ENCODE assay signal across 17 cellular contexts in the genomic region with DNA sequence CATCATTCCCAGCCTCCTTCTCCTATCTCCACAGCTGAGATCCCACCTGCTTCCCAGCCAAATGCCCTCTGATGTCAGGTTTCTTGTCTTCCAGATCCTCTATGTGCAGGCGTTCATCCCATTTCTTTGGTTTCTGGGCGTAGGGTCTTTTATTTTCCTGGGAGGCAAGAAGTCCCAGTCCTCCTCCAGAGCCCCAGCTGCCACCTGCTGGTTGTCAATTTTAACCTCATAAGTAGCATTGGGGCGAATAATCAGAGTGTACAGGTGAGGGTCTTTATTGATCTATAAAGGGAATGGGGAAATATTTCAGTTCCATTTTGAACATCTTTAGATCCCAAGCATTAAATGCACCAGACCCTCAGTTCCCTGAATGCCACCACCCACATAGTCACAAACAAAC. TPM values are rescaled to one million over a fixed set of nuclear protein-coding genes. Genes with fewer than 3 reads are reported as not detected.
DNase-seq lines count a peak whose midpoint lies in the region; ATAC-seq and TF ChIP-seq lines count a peak whose summit lies in the region.
"Had no signal": no experiment of that assay in that cellular context is flagged by ENCODE, and none has a peak within 500 bp of the region (broad histone marks: within the 10 kb centered on the region; RNA-seq: fewer than 3 reads in every experiment).

No MANE protein-coding gene starts in this region.

- no peak overlapping the region for H3K4me2 ChIP-seq in PC-3 (ENCODE audit: low read length)
- H3K4me2 ChIP-seq: A549 had no signal

- H3K9me3 ChIP-seq in PC-3 (ENCODE audit: low read length), result no peaks in the 10 kb centered on the region
- H3K9me3 ChIP-seq: A549 had no signal

- POLR2A ChIA-PET in PC-3 (lab: Charles Lee; ENCODE audit: unreplicated experiment), result no interaction called here

- peaks cover 4% of the 10 kb centered on the region for H3F3A ChIP-seq in PC-3 (ENCODE audit: low read length, unreplicated experiment)

- no peak overlapping the region for H2AFZ ChIP-seq in PC-3 (ENCODE audit: low read length)

- no peak for ATAC-seq in PC-3
- ATAC-seq: A549 had no signal

- H3K9me2 ChIP-seq in PC-3 (replicated peaks; ENCODE audit: low read length), result no peaks in the 10 kb centered on the region

- TF ChIP-seq CTCF in C4-2B (conservative IDR thresholded peaks at IDR 0.05) (peak; percentile 25), GM13977 (IDR thresholded peaks at IDR 0.05; ENCODE audit: extremely low read depth, insufficient read depth, missing control alignments) (peak; percentile 9), PC-3 (conservative IDR thresholded peaks at IDR 0.05; ENCODE audit: low read depth, low read length) (peak; percentile 53), epithelial cell of proximal tubule (conservative IDR thresholded peaks at IDR 0.05; ENCODE audit: low read depth, low read length) (peak; percentile 32)

- CTCF ChIA-PET in PC-3 (lab: Charles Lee), result interaction anchor here (0.6 kb wide), 1 partner anchor 60 kb away, joined by 3 read pairs; no protein-coding TSS in a partner anchor

- H3K79me2 ChIP-seq in PC-3 (ENCODE audit: low read length), result no peaks in the 10 kb centered on the region

- H3K9ac ChIP-seq in PC-3 (ENCODE audit: low read length), result no peak overlapping the region

- in situ Hi-C loops in GM13977 (cut with MboI; ENCODE audit: low pct_unique_long_range_greater_than_20kb, low sequenced_read_pairs, unreplicated experiment), result no loop called here

- H3K4me3 ChIP-seq in PC-3 (ENCODE audit: low read length) (no peak overlapping the region), epithelial cell of proximal tubule (ENCODE audit: low read depth, low read length) (no peak overlapping the region)
- H3K4me3 ChIP-seq: A549 had no signal

- H3K27ac ChIP-seq in C4-2B (peak overlapping the region; percentile 91), PC-3 (ENCODE audit: low read length) (peak overlapping the region; percentile 97; the same call in 1 of the 2 replicates)

- BruUV-seq in PC-3 (replicated peaks; lab: Mats Ljungman, UMichigan), result no TSS peak

- intact Hi-C loops in PC-3 (cut with micrococcal nuclease), result loop anchor here (2.0 kb wide), 1 partner anchor 47 kb away; a partner anchor contains a TSS

- H3K36me3 ChIP-seq in PC-3 (ENCODE audit: low read depth, low read length), result no peaks in the 10 kb centered on the region

- H3K27me3 ChIP-seq in PC-3 (ENCODE audit: low read length), result no peaks in the 10 kb centered on the region

- DNase-seq in GM13977 (ENCODE audit: low spot score) (no peak), PC-3 (peak; percentile 7), epithelial cell of proximal tubule (ENCODE audit: low read depth) (no peak), SW 1271 (lab: John Stamatoyannopoulos, UW) (no peak), EL (no peak)
- DNase-seq in effector CD8-positive, alpha-beta T cell (lab: John Stamatoyannopoulos, UW), result no peak
- DNase-seq: CD4-positive, CD25-positive, alpha-beta regulatory T cell; DMS79; GF-D8; H9; Kasumi-1; NCI-H1417; NCI-H2029; NCI-H524 treated with DMSO at 0.1 percent for 48 hours; SHP77 treated with DMSO at 0.1 percent for 48 hours had no signal

- H4K20me1 ChIP-seq in PC-3 (ENCODE audit: low read length), result no peaks in the 10 kb centered on the region

- H3K4me1 ChIP-seq in PC-3 (ENCODE audit: insufficient read depth, low read length), result peaks cover 59% of the 10 kb centered on the region

RNA-seq across cellular contexts. Expression of a gene that starts 47.2 kb away (rescaled TPM):
- total RNA-seq in PC-3 (2014; rRNA removed) (24.4 and 26.3 TPM in 2 replicates), epithelial cell of proximal tubule (19.8 and 20.6 TPM in 2 replicates)

RNA-seq across cellular contexts. Expression of a gene that starts 50.6 kb away (rescaled TPM):
- total RNA-seq in PC-3 (2014; rRNA removed), result 40.5 and 74.7 TPM in 2 replicates
- total RNA-seq in epithelial cell of proximal tubule, result 62.6 and 69.7 TPM in 2 replicates
